In the genomic region with DNA sequence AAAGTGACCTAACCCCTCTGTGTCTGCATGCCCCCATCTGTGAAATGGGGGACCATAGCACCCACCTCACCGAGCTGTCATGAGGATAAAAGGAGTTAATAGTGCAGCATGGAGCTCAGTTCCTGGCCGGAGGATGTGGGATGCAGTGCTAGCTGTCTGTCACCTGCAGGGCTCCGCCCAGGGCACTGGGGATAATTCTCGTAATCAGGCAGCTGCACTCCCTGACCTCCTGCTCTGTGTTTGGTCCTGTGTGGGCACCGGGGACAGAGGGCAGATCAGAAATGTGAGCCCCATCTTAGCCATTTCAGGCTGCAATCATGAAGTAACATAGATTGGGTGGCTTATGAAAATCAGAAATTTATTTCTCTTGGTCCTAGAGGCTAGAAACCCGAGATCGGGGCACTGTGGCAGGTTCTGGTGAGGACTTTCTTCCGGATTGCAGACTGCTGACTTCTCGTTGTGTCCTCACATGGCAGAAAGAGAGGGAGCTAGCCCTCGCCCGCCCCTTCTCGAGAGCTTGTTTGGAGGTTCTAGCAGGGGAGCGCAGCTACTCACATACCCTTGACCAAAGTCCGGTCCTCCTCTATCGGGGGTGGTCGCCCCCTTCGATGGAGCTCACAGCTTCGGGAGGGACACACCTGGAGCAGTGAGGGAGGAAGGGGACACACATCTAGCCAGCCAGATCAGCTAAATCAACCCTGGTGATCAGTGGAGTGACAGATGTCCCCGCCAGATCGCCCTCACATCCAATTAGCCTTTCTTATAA, we compare ENCODE assay signal across 25 cellular contexts. TPM values are rescaled to one million over a fixed set of nuclear protein-coding genes. Genes with fewer than 3 reads are reported as not detected.
"Had no signal": no experiment of that assay in that cellular context is flagged by ENCODE, and none has a peak within 500 bp of the region (broad histone marks: within the 10 kb centered on the region; RNA-seq: fewer than 3 reads in every experiment).

No MANE protein-coding gene starts in this region.

- ATAC-seq: activated naive CD4-positive, alpha-beta T cell treated with anti-CD3 and anti-CD28 coated beads, Interleukin-2, amount 50 U/mL, for 72 hours; body of pancreas; right cardiac atrium; stimulated activated naive B cell treated with anti-CD40 and anti-IgM and Interleukin-4, amounts not matched to agents 10 μg/mL and 1 μg/mL and 100 μg/mL, for 72 hours had no signal

- FAIRE-seq: frontal cortex, keratinocyte, TTC549 had no signal

- DNase-seq: activated CD4-positive, alpha-beta T cell treated with anti-CD3 and anti-CD28 coated beads, Interleukin-2, amount 10 ng/mL, durations not matched to agents 7 days and 5 days; activated CD4-positive, CD25-positive, alpha-beta regulatory T cell; activated effector memory CD4-positive, alpha-beta T cell treated with anti-CD3 and anti-CD28 coated beads, Interleukin-2, amount 50 U/mL, for 16 hours; amniotic stem cell; body of pancreas; cortex of kidney; effector memory CD4-positive, alpha-beta T cell; heart right ventricle; midbrain; naive B cell; stimulated activated CD4-positive, alpha-beta T cell treated with anti-CD3 and anti-CD28 coated beads, Interleukin-1b, Interleukin-23, amount 100 ng/mL, for 48 hours; stimulated activated naive B cell treated with anti-CD40 and anti-IgM and Interleukin-4, amounts not matched to agents 10 μg/mL and 1 μg/mL and 100 μg/mL, for 72 hours; T-helper 2 cell had no signal

- H3K9me3 ChIP-seq: body of pancreas, heart right ventricle, tibial nerve, vagina had no signal

- H3K27me3 ChIP-seq: body of pancreas, heart right ventricle, tibial nerve, vagina had no signal

- H3K27ac ChIP-seq: body of pancreas, tibial nerve, vagina had no signal

- H3K9me3 Mint-ChIP-seq: activated CD4-positive, alpha-beta T cell treated with anti-CD3 and anti-CD28 coated beads, Interleukin-2, amount 10 ng/mL, durations not matched to agents 7 days and 5 days; activated naive CD4-positive, alpha-beta T cell treated with anti-CD3 and anti-CD28 coated beads, Interleukin-2, amount 50 U/mL, for 72 hours; central memory CD8-positive, alpha-beta T cell; naive B cell; stimulated activated naive B cell treated with anti-CD40 and anti-IgM and Interleukin-4, amounts not matched to agents 10 μg/mL and 1 μg/mL and 100 μg/mL, for 72 hours had no signal

- H3K27ac Mint-ChIP-seq: activated CD4-positive, alpha-beta T cell treated with anti-CD3 and anti-CD28 coated beads, Interleukin-2, amount 10 ng/mL, durations not matched to agents 7 days and 5 days; progenitor cell of endocrine pancreas; stimulated activated naive B cell treated with anti-CD40 and anti-IgM and Interleukin-4, amounts not matched to agents 10 μg/mL and 1 μg/mL and 100 μg/mL, for 72 hours had no signal

- H3K27me3 Mint-ChIP-seq: activated CD4-positive, alpha-beta T cell treated with anti-CD3 and anti-CD28 coated beads, Interleukin-2, amount 10 ng/mL, durations not matched to agents 7 days and 5 days; central memory CD8-positive, alpha-beta T cell; naive B cell; stimulated activated naive B cell treated with anti-CD40 and anti-IgM and Interleukin-4, amounts not matched to agents 10 μg/mL and 1 μg/mL and 100 μg/mL, for 72 hours had no signal

- H3K4me3 ChIP-seq: body of pancreas, heart right ventricle, lung, tibial nerve, vagina had no signal

- H3K36me3 Mint-ChIP-seq: activated naive CD4-positive, alpha-beta T cell treated with anti-CD3 and anti-CD28 coated beads, Interleukin-2, amount 50 U/mL, for 72 hours had no signal

- H3K4me3 Mint-ChIP-seq: activated CD4-positive, alpha-beta T cell treated with anti-CD3 and anti-CD28 coated beads, Interleukin-2, amount 10 ng/mL, durations not matched to agents 7 days and 5 days; central memory CD8-positive, alpha-beta T cell had no signal

RNA-seq across cellular contexts. Expression of a gene that starts 54.7 kb away (rescaled TPM):
- total RNA-seq: fibroblast of lung, frontal cortex, heart right ventricle, right cardiac atrium, subcutaneous adipose tissue, tibial nerve, vagina had no signal
- polyA plus RNA-seq: fibroblast of lung, heart right ventricle, keratinocyte, right cardiac atrium had no signal
